Comparison of ENCODE assay signal across 25 cellular contexts in genomic region chr6:165641672-165642156, GRCh38. TPM values are rescaled to one million over a fixed set of nuclear protein-coding genes. Genes with fewer than 3 reads are reported as not detected.
"Had no signal": no experiment of that assay in that cellular context is flagged by ENCODE, and none has a peak within 500 bp of the region (broad histone marks: within the 10 kb centered on the region; RNA-seq: fewer than 3 reads in every experiment).

No MANE protein-coding gene starts in this region.

- H3K9me3 ChIP-seq: ascending aorta, right atrium auricular region, tibial artery, uterus had no signal

- H3K9me3 Mint-ChIP-seq: activated naive CD4-positive, alpha-beta T cell treated with anti-CD3 and anti-CD28 coated beads, Interleukin-2, amount 10 ng/mL, durations not matched to agents 7 days and 5 days; activated naive CD8-positive, alpha-beta T cell treated with anti-CD3 and anti-CD28 coated beads, Interleukin-2, amount 50 U/mL, for 24 hours; mesothelial cell of epicardium; neural crest cell; T-helper 1 cell treated with Interleukin-12 subunit alpha and Interleukin-12 subunit beta and Interleukin-4 antibody, amounts not matched to agents 30 μg/mL and 1 μg/mL, for 36 hours had no signal

- H3K27ac ChIP-seq: ascending aorta, coronary artery, foreskin keratinocyte, right atrium auricular region, tibial artery, uterus, VCaP had no signal

- H3K4me1 Mint-ChIP-seq: activated naive CD4-positive, alpha-beta T cell treated with anti-CD3 and anti-CD28 coated beads, Interleukin-2, amount 10 ng/mL, durations not matched to agents 7 days and 5 days; activated naive CD8-positive, alpha-beta T cell treated with anti-CD3 and anti-CD28 coated beads, Interleukin-2, amount 50 U/mL, for 24 hours; central memory CD8-positive, alpha-beta T cell had no signal

- H3K36me3 ChIP-seq: ascending aorta, right atrium auricular region, tibial artery, uterus had no signal

- H3K27ac Mint-ChIP-seq: activated naive CD4-positive, alpha-beta T cell treated with anti-CD3 and anti-CD28 coated beads, Interleukin-2, amount 10 ng/mL, durations not matched to agents 7 days and 5 days; activated naive CD8-positive, alpha-beta T cell treated with anti-CD3 and anti-CD28 coated beads, Interleukin-2, amount 50 U/mL, for 24 hours; mesothelial cell of epicardium; progenitor cell of endocrine pancreas; T-helper 1 cell treated with Interleukin-12 subunit alpha and Interleukin-12 subunit beta and Interleukin-4 antibody, amounts not matched to agents 30 μg/mL and 1 μg/mL, for 36 hours had no signal

- H3K27me3 ChIP-seq: ascending aorta, foreskin keratinocyte, right atrium auricular region, tibial artery, uterus had no signal

- H3K4me3 Mint-ChIP-seq: activated naive CD4-positive, alpha-beta T cell treated with anti-CD3 and anti-CD28 coated beads, Interleukin-2, amount 10 ng/mL, durations not matched to agents 7 days and 5 days; activated naive CD8-positive, alpha-beta T cell treated with anti-CD3 and anti-CD28 coated beads, Interleukin-2, amount 50 U/mL, for 24 hours; central memory CD8-positive, alpha-beta T cell; mesothelial cell of epicardium; neural crest cell; T-helper 1 cell treated with Interleukin-12 subunit alpha and Interleukin-12 subunit beta and Interleukin-4 antibody, amounts not matched to agents 30 μg/mL and 1 μg/mL, for 36 hours had no signal

- H3K27me3 Mint-ChIP-seq: activated naive CD4-positive, alpha-beta T cell treated with anti-CD3 and anti-CD28 coated beads, Interleukin-2, amount 10 ng/mL, durations not matched to agents 7 days and 5 days; central memory CD8-positive, alpha-beta T cell; progenitor cell of endocrine pancreas had no signal

- H3K36me3 Mint-ChIP-seq: activated naive CD4-positive, alpha-beta T cell treated with anti-CD3 and anti-CD28 coated beads, Interleukin-2, amount 10 ng/mL, durations not matched to agents 7 days and 5 days had no signal

- DNase-seq: activated CD4-positive, alpha-beta T cell treated with anti-CD3 and anti-CD28 coated beads, Interleukin-2, amount 50 U/mL, for 1 hour; activated CD4-positive, CD25-positive, alpha-beta regulatory T cell treated with anti-CD3 and anti-CD28 coated beads, Interleukin-2, amount 50 U/mL, for 72 hours; activated CD8-positive, alpha-beta memory T cell treated with anti-CD3 and anti-CD28 coated beads, Interleukin-2, amount 50 U/mL, for 48 hours; activated effector memory CD4-positive, alpha-beta T cell treated with Interleukin-2 at 50 U/mL for 16 hours; activated naive CD4-positive, alpha-beta T cell treated with anti-CD3 and anti-CD28 coated beads, Interleukin-2, amount 10 ng/mL, durations not matched to agents 7 days and 5 days; activated naive CD8-positive, alpha-beta T cell treated with anti-CD3 and anti-CD28 coated beads, Interleukin-2, amount 50 U/mL, for 24 hours; activated T-cell treated with anti-CD3 and anti-CD28 coated beads, Interleukin-2, amount 50 U/mL, for 48 hours; foreskin keratinocyte; glutamatergic neuron; hippocampal formation; islet precursor cell; stimulated activated naive CD4-positive, alpha-beta T cell; tibial artery; uterus had no signal

- H3K4me3 ChIP-seq: ascending aorta, coronary artery, lung, right atrium auricular region, tibial artery, uterus had no signal

- ATAC-seq: activated naive CD8-positive, alpha-beta T cell treated with anti-CD3 and anti-CD28 coated beads, Interleukin-2, amount 50 U/mL, for 24 hours; foreskin keratinocyte; left lobe of liver had no signal

- H3K4me1 ChIP-seq: ascending aorta, foreskin keratinocyte, right atrium auricular region, uterus had no signal

RNA-seq across cellular contexts. Expression of gene PDE10A, which starts 21.3 kb away (rescaled TPM):
- total RNA-seq: foreskin keratinocyte had no signal
- polyA plus RNA-seq: foreskin keratinocyte had no signal
